Comparison of ENCODE assay signal across 19 cellular contexts in genomic region chr12:91810077-91810476, GRCh38.
DNase-seq lines count a peak whose midpoint lies in the region; ATAC-seq and TF ChIP-seq lines count a peak whose summit lies in the region.
"Had no signal": no experiment of that assay in that cellular context is flagged by ENCODE, and none has a peak within 500 bp of the region (broad histone marks: within the 10 kb centered on the region; RNA-seq: fewer than 3 reads in every experiment).

No MANE protein-coding gene starts in this region.

- no peaks in the 10 kb centered on the region for H3K79me2 ChIP-seq in SK-N-SH (ENCODE audit: insufficient read depth)

- H3K36me3 ChIP-seq in SK-N-SH (replicated peaks in 1 of 2; ENCODE audit: control insufficient read depth in 1 of 2, insufficient read depth in 2 of 2, low read length in 1 of 2): no peaks in the 10 kb centered on the region
- H3K36me3 ChIP-seq in CD8-positive, alpha-beta T cell (ENCODE audit: insufficient read depth, low read length): no peaks in the 10 kb centered on the region
- H3K36me3 ChIP-seq: BE2C, BLaER1 had no signal

- TF ChIP-seq CTCF in SK-N-SH (IDR thresholded peaks at IDR 0.05): no peak
- no peak for TF ChIP-seq CTCF in CD8-positive, alpha-beta T cell (IDR thresholded peaks at IDR 0.05)

- H3K4me1 ChIP-seq in SK-N-SH (ENCODE audit: control insufficient read depth in 1 of 2, insufficient read depth in 2 of 2, low read depth in 1 of 2, low read length in 1 of 2): no peaks in the 10 kb centered on the region; a peak in 1 of 4 replicates
- peaks cover 5% of the 10 kb centered on the region for H3K4me1 ChIP-seq in CD8-positive, alpha-beta T cell (ENCODE audit: insufficient read depth, low read length)
- H3K4me1 ChIP-seq: BE2C, BLaER1, Caco-2 had no signal

- peak overlapping the region; percentile 32 for H3K27ac Mint-ChIP-seq in CD8-positive, alpha-beta T cell
- H3K27ac Mint-ChIP-seq in central memory CD8-positive, alpha-beta T cell (ENCODE audit: low read depth): peak overlapping the region; percentile 53
- H3K27ac Mint-ChIP-seq in naive thymus-derived CD8-positive, alpha-beta T cell: peak overlapping the region in 7 of 10 donors; percentile 8 to 92 (median 79)
- H3K27ac Mint-ChIP-seq: CD14-positive monocyte had no signal

- H3K9ac ChIP-seq in SK-N-SH: no peak overlapping the region
- H3K9ac ChIP-seq: BLaER1 had no signal

- peaks cover 53% of the 10 kb centered on the region for H3K36me3 Mint-ChIP-seq in CD8-positive, alpha-beta T cell
- H3K36me3 Mint-ChIP-seq in central memory CD8-positive, alpha-beta T cell (ENCODE audit: insufficient read depth): no peaks in the 10 kb centered on the region
- H3K36me3 Mint-ChIP-seq in naive thymus-derived CD8-positive, alpha-beta T cell: peaks cover 0 to 52% (median 41%) of the 10 kb centered on the region in 3 donors
- H3K36me3 Mint-ChIP-seq: CD14-positive monocyte had no signal

- no peaks in the 10 kb centered on the region for H3K27me3 ChIP-seq in SK-N-SH (ENCODE audit: insufficient read depth)
- H3K27me3 ChIP-seq in CD8-positive, alpha-beta T cell (ENCODE audit: insufficient read depth, low read length): no peaks in the 10 kb centered on the region
- H3K27me3 ChIP-seq: BE2C, BLaER1 had no signal

- no peak for DNase-seq in SK-N-SH
- DNase-seq in CD8-positive, alpha-beta T cell: no peak
- no peak for DNase-seq in central memory CD8-positive, alpha-beta T cell (ENCODE audit: low spot score in 2 of 2)
- DNase-seq in naive thymus-derived CD8-positive, alpha-beta T cell: no peak
- DNase-seq in activated gamma-delta T cell treated with Interleukin-2 at 50 U/mL for 16 hours: no peak
- DNase-seq in activated T-cell treated with anti-CD3 and anti-CD28 coated beads, Interleukin-2, amount 50 U/mL, for 48 hours: no peak
- DNase-seq in 8988T: no peak
- DNase-seq: ACHN; BE2C; C1 segment of cervical spinal cord; Caco-2; Calu3; CD4-positive, alpha-beta memory T cell; DMS79 treated with DMSO at 0.1 percent for 48 hours; GF-D8 had no signal

- no peak overlapping the region for H3K27ac ChIP-seq in SK-N-SH (ENCODE audit: low read depth in 2 of 2, low read length in 1 of 2)
- H3K27ac ChIP-seq in CD8-positive, alpha-beta T cell (ENCODE audit: low read depth, low read length): no peak overlapping the region
- H3K27ac ChIP-seq: 22Rv1, BLaER1 had no signal

- no peaks in the 10 kb centered on the region for H3K9me3 ChIP-seq in SK-N-SH
- H3K9me3 ChIP-seq in CD8-positive, alpha-beta T cell (ENCODE audit: low read length): no peaks in the 10 kb centered on the region
- H3K9me3 ChIP-seq: BE2C had no signal

- POLR2A ChIA-PET in SK-N-SH (lab: Yijun Ruan, JAX): interaction anchor here (2.5 kb wide), 1 partner anchor 335 kb away, joined by 26 read pairs; the partner anchor contains the start of gene BTG1
- POLR2A ChIA-PET in CD8-positive, alpha-beta T cell (lab: Charles Lee): interaction anchor here (1.0 to 2.6 kb wide), 3 partner anchors 24 to 335 kb away, joined by 3 to 16 read pairs (median 8); partner anchors contain the start of gene BTG1
- POLR2A ChIA-PET in naive thymus-derived CD8-positive, alpha-beta T cell (lab: Charles Lee): interaction anchor here (1.9 to 3.6 kb wide), 3 partner anchors 66 to 335 kb away, joined by 8 to 40 read pairs (median 29); partner anchors contain the start of gene BTG1

- H3K9me3 Mint-ChIP-seq in CD8-positive, alpha-beta T cell: peaks cover 42% of the 10 kb centered on the region
- H3K9me3 Mint-ChIP-seq in central memory CD8-positive, alpha-beta T cell: peaks cover 19% of the 10 kb centered on the region
- H3K9me3 Mint-ChIP-seq in naive thymus-derived CD8-positive, alpha-beta T cell: peaks cover 14 to 60% (median 31%) of the 10 kb centered on the region in 9 donors

- H3K4me3 Mint-ChIP-seq in CD8-positive, alpha-beta T cell: no peak overlapping the region
- H3K4me3 Mint-ChIP-seq in central memory CD8-positive, alpha-beta T cell: no peak overlapping the region
- H3K4me3 Mint-ChIP-seq in naive thymus-derived CD8-positive, alpha-beta T cell: peak overlapping the region in 2 of 10 donors; percentile 23 to 77
- H3K4me3 Mint-ChIP-seq: CD14-positive monocyte had no signal

- ATAC-seq in SK-N-SH treated with all-trans-retinoic acid at 6 μM for 48 hours: no peak
- ATAC-seq in CD8-positive, alpha-beta T cell: no peak
- ATAC-seq in central memory CD8-positive, alpha-beta T cell (replicated peaks; ENCODE audit: extremely low read depth, poor library complexity, severe bottlenecking): no peak
- no peak for ATAC-seq in naive thymus-derived CD8-positive, alpha-beta T cell

- H3K27me3 Mint-ChIP-seq in CD8-positive, alpha-beta T cell (ENCODE audit: low read depth): no peaks in the 10 kb centered on the region
- H3K27me3 Mint-ChIP-seq in central memory CD8-positive, alpha-beta T cell: no peaks in the 10 kb centered on the region
- no peaks in the 10 kb centered on the region for H3K27me3 Mint-ChIP-seq in naive thymus-derived CD8-positive, alpha-beta T cell
- H3K27me3 Mint-ChIP-seq: CD4-positive, alpha-beta memory T cell had no signal

- no peak for TF ChIP-seq EP300 in SK-N-SH (IDR thresholded peaks at IDR 0.05; ENCODE audit: borderline replicate concordance in 1 of 2, low read depth in 1 of 2, low read length in 1 of 2)

- CTCF ChIA-PET in SK-N-SH (lab: Yijun Ruan, JAX): interaction anchor here (0.7 to 4.0 kb wide), 3 partner anchors 9 to 232 kb away, joined by 3 to 24 read pairs (median 15); no protein-coding TSS in a partner anchor
- CTCF ChIA-PET in CD8-positive, alpha-beta T cell (lab: Charles Lee): interaction anchor here (1.1 to 3.6 kb wide), 6 partner anchors 16 to 334 kb away, joined by 3 to 25 read pairs (median 8); no protein-coding TSS in a partner anchor

- no peak overlapping the region for H3K4me3 ChIP-seq in SK-N-SH (ENCODE audit: low read depth in 2 of 2, low read length in 1 of 2)
- H3K4me3 ChIP-seq in CD8-positive, alpha-beta T cell (ENCODE audit: low read depth, low read length): no peak overlapping the region
- H3K4me3 ChIP-seq: BLaER1 had no signal

- intact Hi-C loops in CD8-positive, alpha-beta T cell (cut with DNase I, micrococcal nuclease): loop anchor here (2.0 to 10.0 kb wide), 8 partner anchors 52 to 597 kb away; no protein-coding TSS in a partner anchor

- 26% methylated on average over 1 of the region's 1 CpG for WGBS in SK-N-SH (ENCODE audit: low lambda C conversion rate)

- TF ChIP-seq RAD21 in SK-N-SH (IDR thresholded peaks at IDR 0.05; ENCODE audit: low read length): no peak

- H3K4me1 Mint-ChIP-seq in CD8-positive, alpha-beta T cell (ENCODE audit: low read depth): peaks cover 30% of the 10 kb centered on the region
- peaks cover 14% of the 10 kb centered on the region for H3K4me1 Mint-ChIP-seq in central memory CD8-positive, alpha-beta T cell
- H3K4me1 Mint-ChIP-seq in naive thymus-derived CD8-positive, alpha-beta T cell: peaks cover 7 to 38% (median 30%) of the 10 kb centered on the region in 4 donors

- no peaks in the 10 kb centered on the region for H4K20me1 ChIP-seq in SK-N-SH (ENCODE audit: insufficient read depth)
- H4K20me1 ChIP-seq: BLaER1 had no signal

- H3F3A ChIP-seq in SK-N-SH (replicated peaks; ENCODE audit: insufficient read depth): no peaks in the 10 kb centered on the region

- no peaks in the 10 kb centered on the region for H3K9me2 ChIP-seq in SK-N-SH

- no peak overlapping the region for H3K4me2 ChIP-seq in SK-N-SH
- H3K4me2 ChIP-seq: BLaER1 had no signal

- no peak overlapping the region for H2AFZ ChIP-seq in SK-N-SH (ENCODE audit: low read depth)

TF ChIP-seq in SK-N-SH treated with all-trans-retinoic acid at 6 μM for 48 hours, 23 proteins besides CTCF, POLR2A, EP300 and RAD21:
- TF ChIP-seq ZNF565 (CRISPR knock-in tag; conservative IDR thresholded peaks at IDR 0.05; ENCODE audit: low read depth) (no peak), CSRNP3 (CRISPR knock-in tag; IDR thresholded peaks at IDR 0.05) (no peak), CSDC2 (CRISPR knock-in tag; IDR thresholded peaks at IDR 0.05) (no peak), ZC3H10 (CRISPR knock-in tag; IDR thresholded peaks at IDR 0.05) (no peak), ZNF8 (CRISPR knock-in tag; IDR thresholded peaks at IDR 0.05) (peak; percentile 65), SNAI2 (CRISPR knock-in tag; IDR thresholded peaks at IDR 0.05) (no peak), TOX (CRISPR knock-in tag; IDR thresholded peaks at IDR 0.05; ENCODE audit: borderline replicate concordance) (no peak)

TF ChIP-seq in SK-N-SH, 30 proteins besides CTCF, POLR2A, EP300 and RAD21:
- TF ChIP-seq JUND (IDR thresholded peaks at IDR 0.05): no peak
- no peak for TF ChIP-seq USF1 (IDR thresholded peaks at IDR 0.05; ENCODE audit: borderline replicate concordance, low read depth)
- no peak for TF ChIP-seq TAF1 (IDR thresholded peaks at IDR 0.05; ENCODE audit: borderline replicate concordance, low read depth, low read length)
- TF ChIP-seq SIN3A (IDR thresholded peaks at IDR 0.05; ENCODE audit: borderline replicate concordance, low read depth, low read length): no peak
- TF ChIP-seq MXI1 (IDR thresholded peaks at IDR 0.05; ENCODE audit: low read depth, low read length): no peak
- TF ChIP-seq GATA2 (CRISPR knock-in tag; IDR thresholded peaks at IDR 0.05): no peak
